22 cellular contexts compared by ENCODE assay signal in the genomic region with DNA sequence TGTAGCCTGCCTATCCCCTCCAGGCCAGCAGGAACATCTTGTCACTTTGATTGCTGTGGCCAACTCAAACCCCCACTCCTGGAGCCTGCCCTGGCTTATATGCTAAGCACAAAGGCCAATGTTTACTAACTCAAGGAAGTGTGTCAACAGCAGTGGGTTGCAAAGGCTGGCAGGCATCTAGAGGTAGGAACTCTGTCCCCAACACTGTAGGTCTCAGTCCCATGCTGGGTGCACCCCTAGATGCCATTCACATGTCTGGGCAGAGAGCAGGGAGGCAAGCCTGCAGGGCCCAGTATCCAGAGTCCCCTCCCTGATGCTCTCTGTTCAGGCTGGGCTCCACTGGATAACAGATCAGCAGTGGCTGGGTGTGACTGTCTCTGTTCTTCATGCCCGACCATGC. TPM values are rescaled to one million over a fixed set of nuclear protein-coding genes. Genes with fewer than 3 reads are reported as not detected.
DNase-seq lines count a peak whose midpoint lies in the region; ATAC-seq, FAIRE-seq and TF ChIP-seq lines count a peak whose summit lies in the region.
"Had no signal": no experiment of that assay in that cellular context is flagged by ENCODE, and none has a peak within 500 bp of the region (broad histone marks: within the 10 kb centered on the region; RNA-seq: fewer than 3 reads in every experiment).

No MANE protein-coding gene starts in this region.

- ATAC-seq in HepG2 (peak; percentile 44), HG02970 (IDR thresholded peaks at IDR 0.05; ENCODE audit: low FRiP score, unreplicated experiment) (no peak)
- ATAC-seq: naive thymus-derived CD8-positive, alpha-beta T cell had no signal

- WGBS in HepG2 (ENCODE audit: low lambda C conversion rate): no CpG with 5 or more reads among the region's 1 CpG
- WGBS in stomach, 5 donors: 77 to 100% (median 86%) methylated on average over 1 of the region's 1 CpG

- no peaks in the 10 kb centered on the region; a peak in 1 of 5 replicates for H3K27me3 ChIP-seq in HepG2 (ENCODE audit: control insufficient read depth in 1 of 2, insufficient read depth in 2 of 2, low read length in 2 of 2)
- no peaks in the 10 kb centered on the region for H3K27me3 ChIP-seq in stomach

- POLR2A ChIA-PET in HepG2 (lab: Yijun Ruan, JAX): interaction anchor here (1.3 to 6.4 kb wide), 4 partner anchors 16 to 65 kb away, joined by 5 to 52 read pairs (median 32); partner anchors contain the start of genes PSMD9 and SETD1B
- POLR2A ChIA-PET in HEK293T (lab: Yijun Ruan, JAX): no interaction called here

- H3K4me2 ChIP-seq in HepG2 (ENCODE audit: low read depth, low read length): peak overlapping the region; percentile 98

- TF ChIP-seq RAD21 in HepG2 (CRISPR knock-in tag; IDR thresholded peaks at IDR 0.05): 0 out of 2 replicates have a peak, but pooled peaks have one; percentile 6

- FAIRE-seq in HepG2 (lab: Jason Lieb, UNC): peak; percentile 86

- H4K20me1 ChIP-seq in HepG2 (ENCODE audit: insufficient read depth, low read length): no peaks in the 10 kb centered on the region

- peaks cover 76% of the 10 kb centered on the region for H3K4me1 ChIP-seq in HepG2 (ENCODE audit: insufficient read depth, low read length)
- peaks cover 17 to 47% (median 28%) of the 10 kb centered on the region in 4 donors for H3K4me1 ChIP-seq in stomach

- CTCF ChIA-PET in HepG2 (lab: Yijun Ruan, JAX; ENCODE audit: low intra/inter-chr PET ratio, low total read pairs): no interaction called here
- CTCF ChIA-PET in HEK293T (lab: Yijun Ruan, JAX): no interaction called here

- intact Hi-C loops in HepG2 (cut with micrococcal nuclease; ENCODE audit: unreplicated experiment): no loop called here
- intact Hi-C loops in stomach (cut with DNase I; ENCODE audit: low total_unique reads): no loop called here

- H3K4me3 ChIP-seq in HepG2 (replicated peaks in 1 of 3; ENCODE audit: insufficient read depth in 1 of 3, low read depth in 2 of 3, low read length in 3 of 3) (peak overlapping the region in 1 of 3 experiments; percentile 78; a peak in 1 of 6 replicates), stomach (no peak overlapping the region)

- BruUV-seq in HepG2 (replicated peaks; lab: Mats Ljungman, UMichigan): no TSS peak

- peaks cover 10% of the 10 kb centered on the region for H3K79me2 ChIP-seq in HepG2 (ENCODE audit: insufficient read depth, low read length)

- H3K27ac ChIP-seq in VCaP (peak overlapping the region; percentile 62; the same call in 1 of the 2 replicates), HepG2 (ENCODE audit: extremely low read length, insufficient read depth, low read length) (peak overlapping the region; percentile 100), stomach (peak overlapping the region in 4 of 5 donors; percentile 77 to 91 (median 85))

- in situ Hi-C loops in HepG2 (cut with HindIII; ENCODE audit: extremely low pct_ligation_motif_present, low pct_unique_long_range_greater_than_20kb): no loop called here

- H2AFZ ChIP-seq in HepG2 (ENCODE audit: low read length): no peak overlapping the region

- H3K9me3 ChIP-seq in HepG2 (ENCODE audit: low read length): no peaks in the 10 kb centered on the region
- no peaks in the 10 kb centered on the region for H3K9me3 ChIP-seq in stomach

- TF ChIP-seq CTCF in VCaP (conservative IDR thresholded peaks at IDR 0.05) (no peak), HepG2 (CRISPR knock-in tag; IDR thresholded peaks at IDR 0.05) (0 out of 2 replicates have a peak, but pooled peaks have one; percentile 6), stomach (IDR thresholded peaks at IDR 0.05) (no peak)

- peak in 1 of 2 experiments; percentile 57; a peak in 2 of 4 replicates for TF ChIP-seq EP300 in HepG2 (IDR thresholded peaks at IDR 0.05; ENCODE audit: low read depth in 2 of 2, low read length in 2 of 2)
- no peak for TF ChIP-seq EP300 in HepG2 (CRISPR knock-in tag; IDR thresholded peaks at IDR 0.05; ENCODE audit: borderline replicate concordance)
- no peak for TF ChIP-seq EP300 in stomach (IDR thresholded peaks at IDR 0.05)

- DNase-seq in ELF-1 (ENCODE audit: low read depth, low spot score): peak; percentile 71
- DNase-seq in HepG2 (ENCODE audit: low spot score): peak; percentile 77
- DNase-seq in stomach: no peak
- DNase-seq in SK-N-DZ (ENCODE audit: low spot score): no peak
- no peak for DNase-seq in HEK293T (ENCODE audit: extremely low spot score)
- DNase-seq: activated CD4-positive, alpha-beta T cell treated with anti-CD3 and anti-CD28 coated beads, Interleukin-2, amount 50 U/mL, for 1 hour; activated CD8-positive, alpha-beta memory T cell treated with anti-CD3 and anti-CD28 coated beads, Interleukin-2, amount 50 U/mL, for 48 hours; activated gamma-delta T cell treated with Interleukin-2 at 50 U/mL for 16 hours; amygdala; effector CD4-positive, alpha-beta T cell; head of caudate nucleus; HFFc6; immature natural killer cell; KBM-7; naive thymus-derived CD8-positive, alpha-beta T cell; NCI-H2081 treated with DMSO at 0.1 percent for 48 hours; NCI-H510A treated with DMSO at 0.1 percent for 48 hours; SHP77 treated with DMSO at 0.1 percent for 48 hours; stimulated activated CD8-positive, alpha-beta memory T cell treated with anti-CD3 and anti-CD28 coated beads, Interleukin-4, amount 100 ng/mL, for 48 hours; substantia nigra had no signal

- TF ChIP-seq POLR2A in HepG2 (IDR thresholded peaks at IDR 0.05; ENCODE audit: insufficient read depth in 1 of 2, low read depth in 2 of 2, low read length in 2 of 2): peak; percentile 50 to 62; a peak in 1 of 4 replicates
- no peak for TF ChIP-seq POLR2A in stomach (IDR thresholded peaks at IDR 0.05)

- H3K9ac ChIP-seq in HepG2 (ENCODE audit: insufficient read depth, low read depth, low read length): peak overlapping the region; percentile 93

- H3K36me3 ChIP-seq in HepG2 (replicated peaks in 1 of 2; ENCODE audit: control insufficient read depth in 1 of 2, insufficient read depth in 2 of 2, low read length in 2 of 2) (no peaks in the 10 kb centered on the region), stomach (no peaks in the 10 kb centered on the region)

RNA-seq across cellular contexts. Expression of gene HPD, which starts 1.6 kb away (rescaled TPM):
- 120 and 138 TPM in 2 replicates for total RNA-seq in HepG2 (2016; rRNA removed; fragmentation: Illumina TruSeq; extraction: Trizol)
- total RNA-seq in HepG2 (2016; cell fraction: cytosol; rRNA removed; fragmentation: Illumina TruSeq; extraction: Trizol; ENCODE audit: low read depth): 101 and 114 TPM in 2 replicates
- total RNA-seq in HepG2 (2016; cell fraction: insoluble cytoplasmic fraction; rRNA removed; fragmentation: Illumina TruSeq; extraction: Trizol): 120 and 121 TPM in 2 replicates
- total RNA-seq in HepG2 (2016; cell fraction: membrane; rRNA removed; fragmentation: Illumina TruSeq; extraction: Trizol): 212 and 224 TPM in 2 replicates
- total RNA-seq in HepG2 (2016; cell fraction: nucleus; rRNA removed; fragmentation: Illumina TruSeq; extraction: Trizol): 62.9 and 70.7 TPM in 2 replicates
- polyA plus RNA-seq in HepG2 (2011; rRNA removed): 195 and 197 TPM in 2 replicates
- 257 and 265 TPM in 2 replicates for polyA plus RNA-seq in HepG2 (2011; cell fraction: cytosol; rRNA removed)
- polyA plus RNA-seq in HepG2 (2011; cell fraction: nucleus; rRNA removed): 119 and 130 TPM in 2 replicates
- polyA plus RNA-seq in HepG2 (2012): 157 and 186 TPM in 2 replicates
- polyA plus RNA-seq in HepG2 (2016; cell fraction: cytosol; fragmentation: Illumina TruSeq; extraction: Trizol; ENCODE audit: low read depth): 191 and 212 TPM in 2 replicates
- 130 and 165 TPM in 2 replicates for polyA plus RNA-seq in HepG2 (2016; cell fraction: insoluble cytoplasmic fraction; fragmentation: Illumina TruSeq; extraction: Trizol; ENCODE audit: low read depth)
- polyA plus RNA-seq in HepG2 (2016; cell fraction: membrane; fragmentation: Illumina TruSeq; extraction: Trizol; ENCODE audit: low read depth): 312 and 339 TPM in 2 replicates
- 122 and 126 TPM in 2 replicates for polyA plus RNA-seq in HepG2 (2016; cell fraction: nucleus; fragmentation: Illumina TruSeq; extraction: Trizol; ENCODE audit: insufficient read depth, low read depth)
- 5.0 and 114 TPM in 2 replicates for polyA minus RNA-seq in HepG2 (2011; rRNA and poly(A)+ RNA removed; ENCODE audit: low replicate concordance)
- 74.4 and 100 TPM in 2 replicates for polyA minus RNA-seq in HepG2 (2011; cell fraction: cytosol; rRNA and poly(A)+ RNA removed)
- 56.0 and 68.5 TPM in 2 replicates for polyA minus RNA-seq in HepG2 (2011; cell fraction: nucleus; rRNA and poly(A)+ RNA removed)
- total RNA-seq in stomach: under 1 TPM in 1 of 5 donors, not detected in 4; 0.73 TPM
- polyA plus RNA-seq in stomach: 1 to 10 TPM in 1 of 3 donors, under 1 TPM in 1, not detected in 1; 0.40 to 3.1 TPM
- not detected in 2 replicates for polyA plus RNA-seq in SK-N-DZ (2014; cell fraction: cytosol; rRNA removed)
- not detected in 2 replicates for polyA plus RNA-seq in SK-N-DZ (2014; cell fraction: nucleus; rRNA removed)
- total RNA-seq: naive thymus-derived CD8-positive, alpha-beta T cell had no signal
- polyA plus RNA-seq: immature natural killer cell; naive thymus-derived CD8-positive, alpha-beta T cell had no signal

RNA-seq across cellular contexts. Expression of gene PSMD9, which starts 28.3 kb away (rescaled TPM):
- total RNA-seq in HepG2 (2016; rRNA removed; fragmentation: Illumina TruSeq; extraction: Trizol): 61.1 and 73.9 TPM in 2 replicates
- 14.7 and 17.8 TPM in 2 replicates for total RNA-seq in HepG2 (2016; cell fraction: cytosol; rRNA removed; fragmentation: Illumina TruSeq; extraction: Trizol; ENCODE audit: low read depth)
- 63.0 and 75.8 TPM in 2 replicates for total RNA-seq in HepG2 (2016; cell fraction: insoluble cytoplasmic fraction; rRNA removed; fragmentation: Illumina TruSeq; extraction: Trizol)
- total RNA-seq in HepG2 (2016; cell fraction: membrane; rRNA removed; fragmentation: Illumina TruSeq; extraction: Trizol): 38.8 and 40.2 TPM in 2 replicates
- 22.0 and 27.1 TPM in 2 replicates for total RNA-seq in HepG2 (2016; cell fraction: nucleus; rRNA removed; fragmentation: Illumina TruSeq; extraction: Trizol)
- 41.4 and 53.5 TPM in 2 replicates for polyA plus RNA-seq in HepG2 (2011; rRNA removed)
- polyA plus RNA-seq in HepG2 (2011; cell fraction: cytosol; rRNA removed): 57.2 and 69.0 TPM in 2 replicates
- polyA plus RNA-seq in HepG2 (2011; cell fraction: nucleus; rRNA removed): 31.9 and 34.9 TPM in 2 replicates
- polyA plus RNA-seq in HepG2 (2012): 23.2 and 36.0 TPM in 2 replicates
- 21.2 and 23.3 TPM in 2 replicates for polyA plus RNA-seq in HepG2 (2016; cell fraction: cytosol; fragmentation: Illumina TruSeq; extraction: Trizol; ENCODE audit: low read depth)
- 65.4 and 77.3 TPM in 2 replicates for polyA plus RNA-seq in HepG2 (2016; cell fraction: insoluble cytoplasmic fraction; fragmentation: Illumina TruSeq; extraction: Trizol; ENCODE audit: low read depth)
- polyA plus RNA-seq in HepG2 (2016; cell fraction: membrane; fragmentation: Illumina TruSeq; extraction: Trizol; ENCODE audit: low read depth): 29.7 and 32.9 TPM in 2 replicates
- polyA plus RNA-seq in HepG2 (2016; cell fraction: nucleus; fragmentation: Illumina TruSeq; extraction: Trizol; ENCODE audit: insufficient read depth, low read depth): 33.3 and 37.2 TPM in 2 replicates
- polyA minus RNA-seq in HepG2 (2011; rRNA and poly(A)+ RNA removed; ENCODE audit: low replicate concordance): 23.4 and 46.9 TPM in 2 replicates
- 18.2 and 20.5 TPM in 2 replicates for polyA minus RNA-seq in HepG2 (2011; cell fraction: cytosol; rRNA and poly(A)+ RNA removed)
- polyA minus RNA-seq in HepG2 (2011; cell fraction: nucleus; rRNA and poly(A)+ RNA removed): 13.0 and 21.1 TPM in 2 replicates
- total RNA-seq in stomach: 10 to 100 TPM in 3 of 5 donors, 1 to 10 TPM in 2; 2.9 to 38.8 (median 14.0) TPM
- 10 to 100 TPM; 44.1 to 97.3 (median 85.5) TPM for polyA plus RNA-seq in stomach
- polyA plus RNA-seq in SK-N-DZ (2014; cell fraction: cytosol; rRNA removed): 84.3 and 105 TPM in 2 replicates
- 73.4 and 78.1 TPM in 2 replicates for polyA plus RNA-seq in SK-N-DZ (2014; cell fraction: nucleus; rRNA removed)

RNA-seq across cellular contexts. Expression of gene SETD1B, which starts 56.4 kb away (rescaled TPM):
- total RNA-seq in HepG2 (2016; rRNA removed; fragmentation: Illumina TruSeq; extraction: Trizol) (1.4 and 1.8 TPM in 2 replicates), stomach (10 to 100 TPM in 3 of 5 donors, 1 to 10 TPM in 2; 7.2 to 27.5 (median 11.7) TPM)
- total RNA-seq in HepG2 (2016; cell fraction: cytosol; rRNA removed; fragmentation: Illumina TruSeq; extraction: Trizol; ENCODE audit: low read depth): 0.40 and 0.44 TPM in 2 replicates
- total RNA-seq in HepG2 (2016; cell fraction: insoluble cytoplasmic fraction; rRNA removed; fragmentation: Illumina TruSeq; extraction: Trizol): 1.3 TPM in 2 replicates
- 1.3 and 1.4 TPM in 2 replicates for total RNA-seq in HepG2 (2016; cell fraction: membrane; rRNA removed; fragmentation: Illumina TruSeq; extraction: Trizol)
- 2.7 and 3.3 TPM in 2 replicates for total RNA-seq in HepG2 (2016; cell fraction: nucleus; rRNA removed; fragmentation: Illumina TruSeq; extraction: Trizol)
- polyA plus RNA-seq in HepG2 (2011; rRNA removed) (1.1 and 1.3 TPM in 2 replicates), stomach (1 to 10 TPM; 3.2 to 5.4 (median 5.3) TPM)
- 0.43 and 0.51 TPM in 2 replicates for polyA plus RNA-seq in HepG2 (2011; cell fraction: cytosol; rRNA removed)
- polyA plus RNA-seq in HepG2 (2011; cell fraction: nucleus; rRNA removed): 9.3 TPM in 2 replicates
- polyA plus RNA-seq in HepG2 (2012): 4.2 and 6.2 TPM in 2 replicates
- 0.32 and 0.34 TPM in 2 replicates for polyA plus RNA-seq in HepG2 (2016; cell fraction: cytosol; fragmentation: Illumina TruSeq; extraction: Trizol; ENCODE audit: low read depth)
- polyA plus RNA-seq in HepG2 (2016; cell fraction: insoluble cytoplasmic fraction; fragmentation: Illumina TruSeq; extraction: Trizol; ENCODE audit: low read depth): 2.6 and 3.8 TPM in 2 replicates
- 0.70 and 0.76 TPM in 2 replicates for polyA plus RNA-seq in HepG2 (2016; cell fraction: membrane; fragmentation: Illumina TruSeq; extraction: Trizol; ENCODE audit: low read depth)
- polyA plus RNA-seq in HepG2 (2016; cell fraction: nucleus; fragmentation: Illumina TruSeq; extraction: Trizol; ENCODE audit: insufficient read depth, low read depth): 16.0 and 18.9 TPM in 2 replicates
- 2.1 and 4.2 TPM in 2 replicates for polyA minus RNA-seq in HepG2 (2011; rRNA and poly(A)+ RNA removed; ENCODE audit: low replicate concordance)
- polyA minus RNA-seq in HepG2 (2011; cell fraction: cytosol; rRNA and poly(A)+ RNA removed): 1.8 and 2.5 TPM in 2 replicates
- polyA minus RNA-seq in HepG2 (2011; cell fraction: nucleus; rRNA and poly(A)+ RNA removed): 3.6 and 4.4 TPM in 2 replicates
- polyA plus RNA-seq in SK-N-DZ (2014; cell fraction: cytosol; rRNA removed): 3.3 and 4.6 TPM in 2 replicates
- polyA plus RNA-seq in SK-N-DZ (2014; cell fraction: nucleus; rRNA removed): 3.4 and 6.6 TPM in 2 replicates

RNA-seq across cellular contexts. Expression of gene CFAP251, which starts 58.1 kb away (rescaled TPM):
- total RNA-seq in HepG2 (2016; rRNA removed; fragmentation: Illumina TruSeq; extraction: Trizol) (0.07 and 0.42 TPM in 2 replicates), stomach (1 to 10 TPM in 3 of 5 donors, under 1 TPM in 1, not detected in 1; 0.29 to 2.8 (median 1.2) TPM)
- total RNA-seq in HepG2 (2016; cell fraction: cytosol; rRNA removed; fragmentation: Illumina TruSeq; extraction: Trizol; ENCODE audit: low read depth): 0.51 and 0.97 TPM in 2 replicates
- total RNA-seq in HepG2 (2016; cell fraction: insoluble cytoplasmic fraction; rRNA removed; fragmentation: Illumina TruSeq; extraction: Trizol): 0.42 and 0.54 TPM in 2 replicates
- total RNA-seq in HepG2 (2016; cell fraction: membrane; rRNA removed; fragmentation: Illumina TruSeq; extraction: Trizol): 0.53 and 0.72 TPM in 2 replicates
- 0.75 and 1.1 TPM in 2 replicates for total RNA-seq in HepG2 (2016; cell fraction: nucleus; rRNA removed; fragmentation: Illumina TruSeq; extraction: Trizol)
- polyA plus RNA-seq in HepG2 (2011; rRNA removed) (0.30 and 0.47 TPM in 2 replicates), stomach (1 to 10 TPM in 1 of 3 donors, under 1 TPM in 1, not detected in 1; 0.85 to 1.2 TPM)
- polyA plus RNA-seq in HepG2 (2011; cell fraction: cytosol; rRNA removed): 0.11 and 0.17 TPM in 2 replicates
- 0.72 and 1.5 TPM in 2 replicates for polyA plus RNA-seq in HepG2 (2011; cell fraction: nucleus; rRNA removed)
- 0.35 and 0.41 TPM in 2 replicates for polyA plus RNA-seq in HepG2 (2012)
- polyA plus RNA-seq in HepG2 (2016; cell fraction: cytosol; fragmentation: Illumina TruSeq; extraction: Trizol; ENCODE audit: low read depth): 0.07 and 0.12 TPM in 2 replicates
- polyA plus RNA-seq in HepG2 (2016; cell fraction: insoluble cytoplasmic fraction; fragmentation: Illumina TruSeq; extraction: Trizol; ENCODE audit: low read depth): 0.17 and 0.42 TPM in 2 replicates
- polyA plus RNA-seq in HepG2 (2016; cell fraction: membrane; fragmentation: Illumina TruSeq; extraction: Trizol; ENCODE audit: low read depth): 0.06 TPM in 1 of 2 replicates, not detected in the other
- 1.00 and 1.2 TPM in 2 replicates for polyA plus RNA-seq in HepG2 (2016; cell fraction: nucleus; fragmentation: Illumina TruSeq; extraction: Trizol; ENCODE audit: insufficient read depth, low read depth)
- 0.58 and 2.4 TPM in 2 replicates for polyA minus RNA-seq in HepG2 (2011; rRNA and poly(A)+ RNA removed; ENCODE audit: low replicate concordance)
- not detected in 2 replicates for polyA minus RNA-seq in HepG2 (2011; cell fraction: cytosol; rRNA and poly(A)+ RNA removed)
- 2.2 and 3.7 TPM in 2 replicates for polyA minus RNA-seq in HepG2 (2011; cell fraction: nucleus; rRNA and poly(A)+ RNA removed)
- 0.24 TPM in 1 of 2 replicates, not detected in the other for polyA plus RNA-seq in SK-N-DZ (2014; cell fraction: cytosol; rRNA removed)
- polyA plus RNA-seq in SK-N-DZ (2014; cell fraction: nucleus; rRNA removed): 0.28 and 0.81 TPM in 2 replicates

Comparison
In these comparisons a context has a peak if more than half of its experiments do, and no peak if none do; other contexts are left out.
1. DNase-seq: peak in ELF-1 (single experiment) and HepG2 (single experiment); none in stomach (single experiment), SK-N-DZ (single experiment) and HEK293T (single experiment).
2. POLR2A ChIP-seq: peak in HepG2 (2 of 2); none in stomach (0 of 4).
3. RNA of gene HPD, which starts 1.6 kb away (total RNA-seq): 62.9 to 224 TPM in HepG2; 0.73 TPM in stomach; every median in the first group is over 10 times any median in the second.
4. Peak in every context shown above with its lines, with median percentiles within 50 percentile points of each other: H3K27ac ChIP-seq.